ENCODE assay signal across 14 cellular contexts in the genomic region with DNA sequence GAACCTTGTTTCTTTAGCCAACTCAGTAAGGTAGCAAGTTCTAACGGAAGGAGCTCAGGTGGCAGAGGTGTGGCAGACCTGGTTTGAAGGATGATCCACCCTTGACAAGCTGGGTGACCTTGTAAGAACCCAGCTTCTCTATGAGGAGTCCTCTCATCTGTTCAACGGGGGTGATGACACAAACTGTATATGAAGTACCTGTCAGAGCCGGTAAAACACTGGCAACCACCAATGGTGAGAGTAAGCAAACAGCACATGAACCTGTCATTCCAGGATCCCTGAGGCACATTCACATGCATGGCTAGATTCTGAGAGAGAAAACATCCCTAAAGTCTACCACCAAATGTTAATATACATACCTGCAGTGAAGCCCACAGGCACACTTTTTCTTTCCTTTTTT. TPM values are rescaled to one million over a fixed set of nuclear protein-coding genes. Genes with fewer than 3 reads are reported as not detected.
DNase-seq lines count a peak whose midpoint lies in the region; ATAC-seq and TF ChIP-seq lines count a peak whose summit lies in the region.
"Had no signal": no experiment of that assay in that cellular context is flagged by ENCODE, and none has a peak within 500 bp of the region (broad histone marks: within the 10 kb centered on the region; RNA-seq: fewer than 3 reads in every experiment).

No MANE protein-coding gene starts in this region.

- no peak for DNase-seq in CD4-positive, alpha-beta T cell
- DNase-seq in HFFc6, result no peak
- DNase-seq in activated naive CD8-positive, alpha-beta T cell treated with anti-CD3 and anti-CD28 coated beads for 36 hours, result no peak
- no peak for DNase-seq in mesothelial cell of epicardium (ENCODE audit: low spot score in 2 of 2, unreplicated experiment in 2 of 2)
- no peak for DNase-seq in SKM-1 treated with dmso at 0.1 percent for 144 hours (lab: John Stamatoyannopoulos, UW; ENCODE audit: unreplicated experiment)
- DNase-seq in NCI-H526 treated with DMSO at 0.1 percent for 48 hours (lab: John Stamatoyannopoulos, UW), result no peak
- DNase-seq in NCI-H2196 treated with DMSO at 0.1 percent for 48 hours (lab: John Stamatoyannopoulos, UW; ENCODE audit: unreplicated experiment), result no peak
- DNase-seq: activated naive CD4-positive, alpha-beta T cell; colonic mucosa; occipital lobe; stimulated activated naive CD4-positive, alpha-beta T cell had no signal

- intact Hi-C loops in CD4-positive, alpha-beta T cell (cut with DNase I, micrococcal nuclease), result no loop called here

- H3K27ac ChIP-seq in CD4-positive, alpha-beta T cell (ENCODE audit: low read depth, low read length), result no peak overlapping the region
- H3K27ac ChIP-seq: colonic mucosa had no signal

- H3K27ac Mint-ChIP-seq in CD4-positive, alpha-beta T cell, result peak overlapping the region; percentile 65
- H3K27ac Mint-ChIP-seq in HFFc6 (no peak overlapping the region), mesothelial cell of epicardium (no peak overlapping the region)
- peak overlapping the region; percentile 15 for H3K27ac Mint-ChIP-seq in activated naive CD8-positive, alpha-beta T cell treated with anti-CD3 and anti-CD28 coated beads for 36 hours

- peaks cover 17% of the 10 kb centered on the region for H3K36me3 Mint-ChIP-seq in CD4-positive, alpha-beta T cell (ENCODE audit: low read depth)
- H3K36me3 Mint-ChIP-seq in HFFc6 (ENCODE audit: low read depth) (peaks cover 1% of the 10 kb centered on the region; the same call in 1 of the 2 replicates), mesothelial cell of epicardium (peaks cover 6% of the 10 kb centered on the region)
- peaks cover 24% of the 10 kb centered on the region for H3K36me3 Mint-ChIP-seq in activated naive CD8-positive, alpha-beta T cell treated with anti-CD3 and anti-CD28 coated beads for 36 hours

- CTCF ChIA-PET in CD4-positive, alpha-beta T cell (lab: Charles Lee), result no interaction called here

- TF ChIP-seq CTCF in CD4-positive, alpha-beta T cell (IDR thresholded peaks at IDR 0.05), result no peak
- TF ChIP-seq CTCF in HFFc6 (IDR thresholded peaks at IDR 0.05) (no peak), mesothelial cell of epicardium (IDR thresholded peaks at IDR 0.05; ENCODE audit: unreplicated experiment) (no peak)

- no peaks in the 10 kb centered on the region for H3K9me3 ChIP-seq in CD4-positive, alpha-beta T cell (ENCODE audit: control insufficient read depth, low read length)
- H3K9me3 ChIP-seq: colonic mucosa had no signal

- peak overlapping the region; percentile 88 for H3K4me3 Mint-ChIP-seq in CD4-positive, alpha-beta T cell
- H3K4me3 Mint-ChIP-seq in HFFc6 (peak overlapping the region; percentile 55; the same call in 1 of the 2 replicates), mesothelial cell of epicardium (peak overlapping the region; percentile 53)
- H3K4me3 Mint-ChIP-seq in activated naive CD8-positive, alpha-beta T cell treated with anti-CD3 and anti-CD28 coated beads for 36 hours, result peak overlapping the region; percentile 59

- no peaks in the 10 kb centered on the region for H3K9me3 Mint-ChIP-seq in CD4-positive, alpha-beta T cell
- H3K9me3 Mint-ChIP-seq in HFFc6, result no peaks in the 10 kb centered on the region
- H3K9me3 Mint-ChIP-seq in activated naive CD8-positive, alpha-beta T cell treated with anti-CD3 and anti-CD28 coated beads for 36 hours, result peaks cover 1% of the 10 kb centered on the region
- H3K9me3 Mint-ChIP-seq in mesothelial cell of epicardium, result peaks cover 3% of the 10 kb centered on the region

- H3K27me3 Mint-ChIP-seq in CD4-positive, alpha-beta T cell, result no peaks in the 10 kb centered on the region
- no peaks in the 10 kb centered on the region for H3K27me3 Mint-ChIP-seq in HFFc6 (ENCODE audit: insufficient read depth)
- H3K27me3 Mint-ChIP-seq in activated naive CD8-positive, alpha-beta T cell treated with anti-CD3 and anti-CD28 coated beads for 36 hours, result no peaks in the 10 kb centered on the region
- no peaks in the 10 kb centered on the region for H3K27me3 Mint-ChIP-seq in mesothelial cell of epicardium (ENCODE audit: low read depth)

- H3K4me1 Mint-ChIP-seq in CD4-positive, alpha-beta T cell (ENCODE audit: low read depth), result peaks cover 52% of the 10 kb centered on the region
- H3K4me1 Mint-ChIP-seq in HFFc6 (ENCODE audit: low read depth) (peaks cover 28% of the 10 kb centered on the region), mesothelial cell of epicardium (peaks cover 16% of the 10 kb centered on the region)
- H3K4me1 Mint-ChIP-seq in activated naive CD8-positive, alpha-beta T cell treated with anti-CD3 and anti-CD28 coated beads for 36 hours, result peaks cover 27% of the 10 kb centered on the region

- ATAC-seq in CD4-positive, alpha-beta T cell (ENCODE audit: poor library complexity), result no peak
- no peak for ATAC-seq in GM19452 (IDR thresholded peaks at IDR 0.05; ENCODE audit: unreplicated experiment)
- ATAC-seq: HCT116, Right ventricle myocardium inferior had no signal

- H3K27me3 ChIP-seq in CD4-positive, alpha-beta T cell (ENCODE audit: control insufficient read depth, insufficient read depth, low read length), result no peaks in the 10 kb centered on the region
- H3K27me3 ChIP-seq: colonic mucosa had no signal

- POLR2A ChIA-PET in CD4-positive, alpha-beta T cell (lab: Charles Lee), result no interaction called here

RNA-seq across cellular contexts. Expression of a gene that starts 2.4 kb away (rescaled TPM):
- total RNA-seq in CD4-positive, alpha-beta T cell, result 10 to 100 TPM; 58.3 to 60.3 TPM
- total RNA-seq in HFFc6 (2021; fragmentation: NEBNext Ultra II Directional; extraction: Animal tissue kit (Norgen Biotek cat#: 25700)), result 10 to 100 TPM; 48.3 to 63.3 (median 54.9) TPM
- total RNA-seq in activated naive CD8-positive, alpha-beta T cell treated with anti-CD3 and anti-CD28 coated beads for 36 hours, result 10 to 100 TPM; 58.3 to 58.4 TPM
- total RNA-seq in mesothelial cell of epicardium, result 104 to 113 TPM (median 109 TPM) in 3 replicates

RNA-seq across cellular contexts. Expression of a gene that starts 40.1 kb away (rescaled TPM):
- 10 to 100 TPM; 11.0 to 12.3 TPM for total RNA-seq in CD4-positive, alpha-beta T cell
- total RNA-seq in HFFc6 (2021; fragmentation: NEBNext Ultra II Directional; extraction: Animal tissue kit (Norgen Biotek cat#: 25700)), result 10 to 100 TPM; 30.4 to 36.2 (median 34.5) TPM
- 10 to 100 TPM; 49.2 to 51.4 TPM for total RNA-seq in activated naive CD8-positive, alpha-beta T cell treated with anti-CD3 and anti-CD28 coated beads for 36 hours
- total RNA-seq in mesothelial cell of epicardium, result 45.0 to 49.2 TPM (median 45.5 TPM) in 3 replicates

Comparison
In these comparisons a context has a peak if more than half of its experiments do, and no peak if none do; other contexts are left out.
1. H3K27ac Mint-ChIP-seq: peak in CD4-positive, alpha-beta T cell (single experiment) and activated naive CD8-positive, alpha-beta T cell treated with anti-CD3 and anti-CD28 coated beads for 36 hours (single experiment); none in HFFc6 (single experiment) and mesothelial cell of epicardium (single experiment).
2. Peak in every context shown above with its lines, with median percentiles within 50 percentile points of each other: H3K4me3 Mint-ChIP-seq.